35 cellular contexts compared by ENCODE assay signal in genomic region chr5:179006564-179006963, GRCh38. TPM values are rescaled to one million over a fixed set of nuclear protein-coding genes. Genes with fewer than 3 reads are reported as not detected.
"Had no signal": no experiment of that assay in that cellular context is flagged by ENCODE, and none has a peak within 500 bp of the region (broad histone marks: within the 10 kb centered on the region; RNA-seq: fewer than 3 reads in every experiment).

No MANE protein-coding gene starts in this region.

- H3K27me3 ChIP-seq: ascending aorta, cardiac muscle cell had no signal

- DNase-seq: activated CD4-positive, alpha-beta memory T cell treated with anti-CD3 and anti-CD28 coated beads, Interleukin-2, amount 10 ng/mL, durations not matched to agents 7 days and 5 days; activated CD4-positive, alpha-beta T cell treated with anti-CD3 and anti-CD28 coated beads for 1 hour; activated CD4-positive, alpha-beta T cell treated with anti-CD3 and anti-CD28 coated beads for 36 hours; activated CD4-positive, alpha-beta T cell treated with anti-CD3 and anti-CD28 coated beads for 48 hours; activated CD4-positive, alpha-beta T cell treated with anti-CD3 and anti-CD28 coated beads, Interleukin-2, amount 10 ng/mL, durations not matched to agents 7 days and 5 days; activated CD4-positive, alpha-beta T cell treated with anti-CD3 and anti-CD28 coated beads, Interleukin-2, amount 50 U/mL, for 48 hours; activated CD4-positive, CD25-positive, alpha-beta regulatory T cell; activated CD8-positive, alpha-beta memory T cell treated with anti-CD3 and anti-CD28 coated beads for 24 hours; activated CD8-positive, alpha-beta memory T cell treated with anti-CD3 and anti-CD28 coated beads, Interleukin-2, amount 10 ng/mL, durations not matched to agents 7 days and 5 days; activated CD8-positive, alpha-beta memory T cell treated with anti-CD3 and anti-CD28 coated beads, Interleukin-2, amount 50 U/mL, for 48 hours; activated CD8-positive, alpha-beta T cell treated with anti-CD3 and anti-CD28 coated beads, Interleukin-2, amount 10 ng/mL, durations not matched to agents 7 days and 5 days; activated effector memory CD4-positive, alpha-beta T cell treated with Interleukin-2 at 50 U/mL for 16 hours; activated gamma-delta T cell; activated naive CD4-positive, alpha-beta T cell treated with anti-CD3 and anti-CD28 coated beads, Interleukin-2, amount 10 ng/mL, durations not matched to agents 7 days and 5 days; activated naive CD4-positive, alpha-beta T cell treated with Interleukin-2 at 50 U/mL for 16 hours; activated naive CD8-positive, alpha-beta T cell treated with anti-CD3 and anti-CD28 coated beads, Interleukin-2, amount 10 ng/mL, durations not matched to agents 7 days and 5 days; activated naive CD8-positive, alpha-beta T cell treated with anti-CD3 and anti-CD28 coated beads, Interleukin-2, amount 50 U/mL, for 24 hours; activated T-cell treated with anti-CD3 and anti-CD28 coated beads, Interleukin-2, amount 50 U/mL, for 24 hours; activated T-cell treated with anti-CD3 and anti-CD28 coated beads, Interleukin-2, amount 50 U/mL, for 48 hours; amygdala; anterior cingulate cortex; caudate nucleus; cerebellar nuclear complex; T-helper 1 cell; T-helper 2 cell; T-helper 9 cell; WERI-Rb-1 had no signal

- H3K4me1 ChIP-seq: ascending aorta had no signal

- H3K27ac ChIP-seq: ascending aorta, cardiac muscle cell, WERI-Rb-1 had no signal

- FAIRE-seq: bronchial epithelial cell had no signal

- H3K4me3 ChIP-seq: ascending aorta, cardiac muscle cell had no signal

- H3K36me3 ChIP-seq: ascending aorta, cardiac muscle cell, WERI-Rb-1 had no signal

- ATAC-seq: activated CD4-positive, alpha-beta T cell treated with anti-CD3 and anti-CD28 coated beads for 36 hours; activated CD4-positive, CD25-positive, alpha-beta regulatory T cell treated with anti-CD3 and anti-CD28 coated beads, Interleukin-2, amount 50 U/mL, for 24 hours; activated CD8-positive, alpha-beta memory T cell treated with anti-CD3 and anti-CD28 coated beads, Interleukin-2, amount 10 ng/mL, durations not matched to agents 7 days and 5 days; activated CD8-positive, alpha-beta T cell treated with anti-CD3 and anti-CD28 coated beads, Interleukin-2, amount 10 ng/mL, durations not matched to agents 7 days and 5 days; activated naive CD8-positive, alpha-beta T cell treated with anti-CD3 and anti-CD28 coated beads, Interleukin-2, amount 50 U/mL, for 24 hours; WTC11 had no signal

RNA-seq across cellular contexts. Expression of gene GRM6, which starts 11.4 kb away (rescaled TPM):
- total RNA-seq: activated CD4-positive, alpha-beta memory T cell treated with anti-CD3 and anti-CD28 coated beads, Interleukin-2, amount 10 ng/mL, durations not matched to agents 7 days and 5 days; activated CD4-positive, alpha-beta T cell treated with anti-CD3 and anti-CD28 coated beads for 36 hours; activated CD4-positive, alpha-beta T cell treated with anti-CD3 and anti-CD28 coated beads, Interleukin-2, amount 10 ng/mL, durations not matched to agents 7 days and 5 days; activated CD8-positive, alpha-beta memory T cell treated with anti-CD3 and anti-CD28 coated beads, Interleukin-2, amount 10 ng/mL, durations not matched to agents 7 days and 5 days; activated CD8-positive, alpha-beta T cell treated with anti-CD3 and anti-CD28 coated beads, Interleukin-2, amount 10 ng/mL, durations not matched to agents 7 days and 5 days; activated naive CD8-positive, alpha-beta T cell treated with anti-CD3 and anti-CD28 coated beads, Interleukin-2, amount 10 ng/mL, durations not matched to agents 7 days and 5 days; activated T-helper 2 cell treated with anti-CD3 and anti-CD28 coated beads, Interferon-gamma antibody, Interleukin-2, Interleukin-4, amounts not matched to agents 10 μg/mL and 5 μg/mL and 100 μg/mL, durations not matched to agents 14 hours and 24 hours and 36 hours; ascending aorta; bronchial epithelial cell; cardiac muscle cell; chondrocyte had no signal
- polyA plus RNA-seq: adipose tissue, cardiac muscle cell had no signal
